15 cellular contexts compared by ENCODE assay signal in the genomic region with DNA sequence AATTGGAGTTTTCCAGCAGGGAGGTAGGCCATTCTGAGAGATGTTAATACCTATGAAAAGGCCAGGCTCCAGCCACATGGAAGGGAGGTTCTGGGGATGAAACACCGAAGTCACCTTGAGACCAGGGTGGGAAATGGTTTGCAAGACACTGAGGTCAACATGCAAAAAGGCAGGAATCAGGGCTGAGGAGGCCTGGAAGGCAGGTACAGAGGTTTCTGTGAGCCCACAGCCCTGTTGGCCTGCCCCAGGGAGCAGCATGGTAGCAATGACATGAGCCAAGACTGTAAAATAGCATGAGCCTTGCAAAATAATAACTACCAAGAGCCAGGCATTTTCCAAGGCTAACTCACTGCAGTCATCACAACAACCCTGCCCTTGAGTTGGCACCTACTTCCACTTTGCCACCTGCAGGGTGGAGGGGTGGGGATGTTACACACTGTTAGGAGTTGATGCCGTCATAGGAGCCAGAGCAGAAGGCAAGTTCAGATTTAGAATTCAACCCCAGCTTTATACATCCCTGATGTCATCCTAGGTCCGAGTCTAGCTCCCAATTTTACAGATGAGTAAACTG.
DNase-seq lines count a peak whose midpoint lies in the region; TF ChIP-seq lines count a peak whose summit lies in the region.
"Had no signal": no experiment of that assay in that cellular context is flagged by ENCODE, and none has a peak within 500 bp of the region (broad histone marks: within the 10 kb centered on the region; RNA-seq: fewer than 3 reads in every experiment).

No MANE protein-coding gene starts in this region.

- DNase-seq in NCI-H69 (lab: John Stamatoyannopoulos, UW) (peak; percentile 38), adrenal gland (peak in 6 of 7 donors; percentile 52 to 62 (median 54)), islet precursor cell (peak; percentile 24), thyroid gland (no peak), cortex of kidney (lab: John Stamatoyannopoulos, UW) (no peak), GM20000 (ENCODE audit: low spot score) (no peak)
- DNase-seq: Calu3; CD8-positive, alpha-beta T cell; DND-41; EL; HCEC 1CT had no signal

- 71 to 77% (median 74%) methylated on average over 2 to 3 of the region's 3 CpGs for WGBS in adrenal gland, 4 donors
- WGBS in thyroid gland, 2 donors: 68 to 97% methylated on average over 3 of the region's 3 CpGs

- H3K27ac ChIP-seq in adrenal gland (peak overlapping the region in 1 of 5 donors; percentile 72), thyroid gland (peak overlapping the region; percentile 14 to 62 (median 55))
- H3K27ac ChIP-seq: BLaER1 treated with 17β-estradiol and CSF1 and Interleukin-3, amounts not matched to agents 10 nM and 100 nM; HL-60 had no signal

- H3K9me3 ChIP-seq in adrenal gland (replicated peaks in 1 of 3): no peaks in the 10 kb centered on the region
- no peaks in the 10 kb centered on the region for H3K9me3 ChIP-seq in thyroid gland
- H3K9me3 ChIP-seq: BLaER1 treated with 17β-estradiol and CSF1 and Interleukin-3, amounts not matched to agents 10 nM and 100 nM had no signal

- H3K36me3 ChIP-seq in adrenal gland (replicated peaks in 1 of 2) (no peaks in the 10 kb centered on the region), thyroid gland (no peaks in the 10 kb centered on the region)
- H3K36me3 ChIP-seq: BLaER1 treated with 17β-estradiol and CSF1 and Interleukin-3, amounts not matched to agents 10 nM and 100 nM had no signal

- TF ChIP-seq POLR2A in adrenal gland (IDR thresholded peaks at IDR 0.05): no peak
- TF ChIP-seq POLR2A in thyroid gland (IDR thresholded peaks at IDR 0.05): no peak

- H3K27me3 ChIP-seq in adrenal gland (no peaks in the 10 kb centered on the region), thyroid gland (no peaks in the 10 kb centered on the region)

- H3K4me1 ChIP-seq in adrenal gland (replicated peaks in 1 of 2) (peaks cover 3 to 28% of the 10 kb centered on the region in 2 donors), thyroid gland (peaks cover 27 to 63% of the 10 kb centered on the region in 2 donors)
- H3K4me1 ChIP-seq: BLaER1 treated with 17β-estradiol and CSF1 and Interleukin-3, amounts not matched to agents 10 nM and 100 nM had no signal

- TF ChIP-seq CTCF in adrenal gland (IDR thresholded peaks at IDR 0.05) (no peak), thyroid gland (IDR thresholded peaks at IDR 0.05) (no peak), GM20000 (IDR thresholded peaks at IDR 0.05; ENCODE audit: extremely low read depth, missing control alignments) (no peak)

- intact Hi-C loops in adrenal gland (cut with DNase I): loop anchor here (10.0 kb wide), 2 partner anchors 57 to 97 kb away; a partner anchor contains a TSS
- intact Hi-C loops in thyroid gland (cut with DNase I): no loop called here

- H3K4me3 ChIP-seq in adrenal gland: no peak overlapping the region
- H3K4me3 ChIP-seq in thyroid gland (replicated peaks in 1 of 3): no peak overlapping the region
- H3K4me3 ChIP-seq: BLaER1 treated with 17β-estradiol and CSF1 and Interleukin-3, amounts not matched to agents 10 nM and 100 nM; GM12878; GM23338 had no signal

Comparison
In these comparisons a context has a peak if more than half of its experiments do, and no peak if none do; other contexts are left out.
1. DNase-seq: peak in NCI-H69 (single experiment), adrenal gland (6 of 7) and islet precursor cell (single experiment); none in thyroid gland (0 of 2), cortex of kidney (single experiment) and GM20000 (single experiment).